In genomic region chr6:33962186-33962585, GRCh38 we compare ENCODE assay signal across 17 cellular contexts.
DNase-seq lines count a peak whose midpoint lies in the region; ATAC-seq, FAIRE-seq and TF ChIP-seq lines count a peak whose summit lies in the region.
"Had no signal": no experiment of that assay in that cellular context is flagged by ENCODE, and none has a peak within 500 bp of the region (broad histone marks: within the 10 kb centered on the region; RNA-seq: fewer than 3 reads in every experiment).

No MANE protein-coding gene starts in this region.

- no peaks in the 10 kb centered on the region for H3K36me3 ChIP-seq in left ventricle myocardium inferior
- no peaks in the 10 kb centered on the region for H3K36me3 ChIP-seq in fibroblast of lung (ENCODE audit: control insufficient read depth, insufficient read depth, low read length)
- H3K36me3 ChIP-seq: esophagus muscularis mucosa had no signal

- no peaks in the 10 kb centered on the region for H3K79me2 ChIP-seq in fibroblast of lung (ENCODE audit: control insufficient read depth, insufficient read depth, low read length)

- intact Hi-C loops in Right ventricle myocardium inferior (cut with DNase I) (no loop called here), left ventricle myocardium inferior (cut with micrococcal nuclease) (no loop called here)

- peaks cover 53% of the 10 kb centered on the region for H3K27me3 Mint-ChIP-seq in T-helper 17 cell

- H3K27ac ChIP-seq in left ventricle myocardium inferior (replicated peaks) (no peak overlapping the region), fibroblast of lung (ENCODE audit: insufficient read depth, low read length) (no peak overlapping the region)
- H3K27ac ChIP-seq: esophagus muscularis mucosa had no signal

- H3K27me3 ChIP-seq in left ventricle myocardium inferior (ENCODE audit: low read depth), result peaks cover 100% of the 10 kb centered on the region
- no peaks in the 10 kb centered on the region for H3K27me3 ChIP-seq in fibroblast of lung (ENCODE audit: control insufficient read depth, insufficient read depth, low read length)

- peaks cover 4% of the 10 kb centered on the region for H3K4me1 Mint-ChIP-seq in T-helper 17 cell

- H3K4me1 ChIP-seq in left ventricle myocardium inferior, result no peaks in the 10 kb centered on the region
- H3K4me1 ChIP-seq in fibroblast of lung (ENCODE audit: control insufficient read depth, extremely low read depth, insufficient read depth, low read length), result no peaks in the 10 kb centered on the region
- H3K4me1 ChIP-seq: esophagus muscularis mucosa had no signal

- no peaks in the 10 kb centered on the region for H4K20me1 ChIP-seq in fibroblast of lung (ENCODE audit: control insufficient read depth, extremely low read depth, insufficient read depth, low read length)

- no peak overlapping the region for H3K4me3 ChIP-seq in left ventricle myocardium inferior
- H3K4me3 ChIP-seq in fibroblast of lung (replicated peaks in 1 of 4; ENCODE audit: control extremely low read depth in 1 of 4, insufficient read depth in 1 of 4, low read depth in 3 of 4, low read length in 4 of 4), result no peak overlapping the region
- H3K4me3 ChIP-seq: esophagus muscularis mucosa had no signal

- no peak for ATAC-seq in Right ventricle myocardium inferior
- no peak for ATAC-seq in HG02571 (IDR thresholded peaks at IDR 0.05; ENCODE audit: unreplicated experiment)
- ATAC-seq in T-helper 17 cell, result no peak

- no peak overlapping the region for H3K4me3 Mint-ChIP-seq in T-helper 17 cell
- H3K4me3 Mint-ChIP-seq: activated CD4-positive, alpha-beta T cell treated with anti-CD3 and anti-CD28 coated beads for 36 hours; T-helper 2 cell treated with Interferon-gamma antibody and Interleukin-4, amounts not matched to agents 5 μg/mL and 100 μg/mL, for 36 hours had no signal

- H3K4me2 ChIP-seq in fibroblast of lung (ENCODE audit: extremely low read depth, insufficient read depth, low read length), result no peak overlapping the region

- TF ChIP-seq CTCF in left ventricle myocardium inferior (IDR thresholded peaks at IDR 0.05; ENCODE audit: borderline replicate concordance) (no peak), fibroblast of lung (conservative IDR thresholded peaks at IDR 0.05 in 1 of 2, IDR thresholded peaks at IDR 0.05 in 1 of 2; ENCODE audit: low read depth in 1 of 2, low read length in 2 of 2) (no peak)

- FAIRE-seq in urothelium cell line (lab: Jason Lieb, UNC), result no peak

- no peak overlapping the region for H3K9ac ChIP-seq in fibroblast of lung (ENCODE audit: insufficient read depth, low read length)

- peaks cover 7% of the 10 kb centered on the region for H3K9me3 ChIP-seq in left ventricle myocardium inferior (replicated peaks)
- no peaks in the 10 kb centered on the region for H3K9me3 ChIP-seq in fibroblast of lung (ENCODE audit: control insufficient read depth, insufficient read depth, low read depth, low read length)
- H3K9me3 ChIP-seq in T-helper 17 cell (ENCODE audit: control insufficient read depth, low read length, poor library complexity, severe bottlenecking), result no peaks in the 10 kb centered on the region

- no peak overlapping the region for H2AFZ ChIP-seq in fibroblast of lung (ENCODE audit: low read length)

- no peak overlapping the region for H3K27ac Mint-ChIP-seq in T-helper 17 cell
- H3K27ac Mint-ChIP-seq: activated CD4-positive, alpha-beta T cell treated with anti-CD3 and anti-CD28 coated beads for 36 hours; T-helper 2 cell treated with Interferon-gamma antibody and Interleukin-4, amounts not matched to agents 5 μg/mL and 100 μg/mL, for 36 hours had no signal

- H3K36me3 Mint-ChIP-seq in T-helper 17 cell (ENCODE audit: low read depth), result peaks cover 2% of the 10 kb centered on the region

- peak; percentile 32 for DNase-seq in Right ventricle myocardium inferior (ENCODE audit: missing footprints)
- no peak for DNase-seq in left ventricle myocardium inferior
- peak; percentile 41 for DNase-seq in RPMI7951 (ENCODE audit: low read depth)
- DNase-seq in fibroblast of lung (ENCODE audit: low read depth in 2 of 2), result peak; percentile 15 to 17
- DNase-seq in urothelium cell line (ENCODE audit: low spot score), result peak; percentile 31
- no peak for DNase-seq in T-helper 17 cell
- no peak for DNase-seq in DMS153 (lab: John Stamatoyannopoulos, UW)
- DNase-seq: ACHN, COR-L47, MM.1S, NCI-H2081, NCI-H82, substantia nigra had no signal

Comparison
In these comparisons a context has a peak if more than half of its experiments do, and no peak if none do; other contexts are left out.
1. DNase-seq: peak in Right ventricle myocardium inferior (single experiment), RPMI7951 (single experiment), fibroblast of lung (2 of 2) and urothelium cell line (single experiment); none in left ventricle myocardium inferior (single experiment), T-helper 17 cell (0 of 3) and DMS153 (single experiment).